Comparison of ENCODE assay signal across 11 cellular contexts in the genomic region with DNA sequence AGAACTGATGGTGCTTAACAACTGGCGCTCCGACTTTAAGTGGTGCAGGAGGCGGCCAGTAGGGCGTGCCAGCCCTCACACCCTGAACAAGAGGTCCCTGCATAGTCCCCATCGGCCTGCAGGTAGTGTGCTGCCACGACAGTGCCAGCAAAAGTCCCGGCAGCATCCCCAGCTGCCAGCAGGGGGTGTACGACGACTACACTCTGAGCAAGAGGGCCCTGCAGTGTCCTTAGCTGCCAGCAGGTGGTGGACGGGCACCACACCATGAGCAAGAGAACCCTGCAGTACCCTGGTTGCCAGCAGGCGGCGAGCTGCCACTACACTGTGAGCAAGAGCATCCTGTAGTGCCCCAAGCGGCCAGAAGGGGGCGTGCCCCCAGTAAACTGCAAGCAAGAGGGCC. TPM values are rescaled to one million over a fixed set of nuclear protein-coding genes. Genes with fewer than 3 reads are reported as not detected.
A peak's percentile ranks its signal among the peaks of the same experiment; 100 is the strongest.
DNase-seq lines count a peak whose midpoint lies in the region; ATAC-seq and TF ChIP-seq lines count a peak whose summit lies in the region.
"Not testable (repeated sequence)": the region's sequence is repeated elsewhere in the genome, so short reads cannot be mapped to it uniquely, and the experiment has no call there.
"Had no signal": no experiment of that assay in that cellular context is flagged by ENCODE, and none has a peak within 500 bp of the region (broad histone marks: within the 10 kb centered on the region; RNA-seq: fewer than 3 reads in every experiment).

No MANE protein-coding gene starts in this region.

- POLR2A ChIA-PET in activated CD4-positive, alpha-beta memory T cell treated with anti-CD3 and anti-CD28 coated beads for 36 hours (lab: Charles Lee): not testable (repeated sequence)

- not testable (repeated sequence) for H3K4me2 ChIP-seq in KMS-11

- H4K20me1 ChIP-seq in KMS-11 (ENCODE audit: insufficient read depth): not testable (repeated sequence)

- not testable (repeated sequence) for H3K27ac Mint-ChIP-seq in activated CD4-positive, alpha-beta memory T cell treated with anti-CD3 and anti-CD28 coated beads for 36 hours; memory B cell; type B pancreatic cell

- H3K79me2 ChIP-seq in KMS-11 (ENCODE audit: insufficient read depth, low read depth): not testable (repeated sequence)

- not testable (repeated sequence) for H3K9me3 Mint-ChIP-seq in activated CD4-positive, alpha-beta memory T cell treated with anti-CD3 and anti-CD28 coated beads for 36 hours; memory B cell; type B pancreatic cell

- H3K4me3 ChIP-seq in KMS-11 (IDR thresholded peaks at IDR 0.05; ENCODE audit: insufficient read depth, low read depth, low read length); colonic mucosa: not testable (repeated sequence)

- H3K36me3 Mint-ChIP-seq in activated CD4-positive, alpha-beta memory T cell treated with anti-CD3 and anti-CD28 coated beads for 36 hours; memory B cell; type B pancreatic cell: not testable (repeated sequence)

- H3K4me3 Mint-ChIP-seq in activated CD4-positive, alpha-beta memory T cell treated with anti-CD3 and anti-CD28 coated beads for 36 hours; memory B cell; type B pancreatic cell: not testable (repeated sequence)

- not testable (repeated sequence) for H3K27me3 Mint-ChIP-seq in activated CD4-positive, alpha-beta memory T cell treated with anti-CD3 and anti-CD28 coated beads for 36 hours; memory B cell; type B pancreatic cell

- H3K9me3 ChIP-seq in colonic mucosa: not testable (repeated sequence)

- not testable (repeated sequence) for H3K4me1 Mint-ChIP-seq in activated CD4-positive, alpha-beta memory T cell treated with anti-CD3 and anti-CD28 coated beads for 36 hours (ENCODE audit: low read depth); memory B cell; type B pancreatic cell (ENCODE audit: unreplicated experiment)

- H3K4me1 ChIP-seq in KMS-11 (ENCODE audit: low read depth, poor library complexity, severe bottlenecking); colonic mucosa: not testable (repeated sequence)

- not testable (repeated sequence) for H3K27ac ChIP-seq in KMS-11, colonic mucosa

- CTCF ChIA-PET in activated CD4-positive, alpha-beta memory T cell treated with anti-CD3 and anti-CD28 coated beads for 36 hours (lab: Charles Lee): not testable (repeated sequence)

- not testable (repeated sequence) for H2AFZ ChIP-seq in KMS-11 (ENCODE audit: low read depth)

- peak; percentile 56 for DNase-seq in activated CD4-positive, alpha-beta memory T cell treated with anti-CD3 and anti-CD28 coated beads for 36 hours
- DNase-seq in colonic mucosa: peak; percentile 12
- DNase-seq in memory B cell (ENCODE audit: low spot score in 2 of 2): not testable (repeated sequence)
- peak; percentile 27 for DNase-seq in type B pancreatic cell (ENCODE audit: extremely low spot score, unreplicated experiment)

- not testable (repeated sequence) for H3K9ac ChIP-seq in KMS-11; colonic mucosa (ENCODE audit: low read depth in 2 of 2, low read length in 2 of 2)

- TF ChIP-seq CTCF in GM12874 (IDR thresholded peaks at IDR 0.05; ENCODE audit: insufficient read depth, low read depth, low read length) (peak; percentile 12; the same call in 1 of the 2 replicates), KMS-11 (conservative IDR thresholded peaks at IDR 0.05; ENCODE audit: low read depth, low read length) (peak; percentile 76; the same call in 1 of the 2 replicates)
- TF ChIP-seq CTCF in colonic mucosa (IDR thresholded peaks at IDR 0.05); type B pancreatic cell (conservative IDR thresholded peaks at IDR 0.05): not testable (repeated sequence)

- H3K36me3 ChIP-seq in KMS-11 (ENCODE audit: insufficient read depth); colonic mucosa: not testable (repeated sequence)

- intact Hi-C loops in activated CD4-positive, alpha-beta memory T cell treated with anti-CD3 and anti-CD28 coated beads for 36 hours (cut with micrococcal nuclease); colonic mucosa (cut with DNase I): not testable (repeated sequence)

- not testable (repeated sequence) for H3K27me3 ChIP-seq in KMS-11 (ENCODE audit: insufficient read depth, low read depth); colonic mucosa

- peak; percentile 68 for ATAC-seq in GM21390 (IDR thresholded peaks at IDR 0.05; ENCODE audit: unreplicated experiment)
- ATAC-seq in HG02642 (IDR thresholded peaks at IDR 0.05; ENCODE audit: poor library complexity, unreplicated experiment): peak; percentile 76
- peak; percentile 50 for ATAC-seq in memory B cell (ENCODE audit: low read depth)

RNA-seq across cellular contexts. Expression of a gene that starts 53.5 kb away (rescaled TPM):
- total RNA-seq in activated CD4-positive, alpha-beta memory T cell treated with anti-CD3 and anti-CD28 coated beads for 36 hours: not detected
- total RNA-seq in colonic mucosa (not detected), type B pancreatic cell (ENCODE audit: low replicate concordance) (not detected in 2 replicates)
- total RNA-seq: activated T-helper 2 cell treated with anti-CD3 and anti-CD28 coated beads, Interferon-gamma antibody, Interleukin-2, Interleukin-4, amounts not matched to agents 10 μg/mL and 5 μg/mL and 100 μg/mL, durations not matched to agents 14 hours and 24 hours and 36 hours; chondrocyte; PC-3 had no signal

RNA-seq across cellular contexts. Expression of a gene that starts 55.8 kb away (rescaled TPM):
- total RNA-seq in activated CD4-positive, alpha-beta memory T cell treated with anti-CD3 and anti-CD28 coated beads for 36 hours: not detected
- not detected for total RNA-seq in colonic mucosa
- total RNA-seq in type B pancreatic cell (ENCODE audit: low replicate concordance): not detected in 2 replicates
- total RNA-seq: activated T-helper 2 cell treated with anti-CD3 and anti-CD28 coated beads, Interferon-gamma antibody, Interleukin-2, Interleukin-4, amounts not matched to agents 10 μg/mL and 5 μg/mL and 100 μg/mL, durations not matched to agents 14 hours and 24 hours and 36 hours; chondrocyte; PC-3 had no signal
